8 cellular contexts compared by ENCODE assay signal in the genomic region with DNA sequence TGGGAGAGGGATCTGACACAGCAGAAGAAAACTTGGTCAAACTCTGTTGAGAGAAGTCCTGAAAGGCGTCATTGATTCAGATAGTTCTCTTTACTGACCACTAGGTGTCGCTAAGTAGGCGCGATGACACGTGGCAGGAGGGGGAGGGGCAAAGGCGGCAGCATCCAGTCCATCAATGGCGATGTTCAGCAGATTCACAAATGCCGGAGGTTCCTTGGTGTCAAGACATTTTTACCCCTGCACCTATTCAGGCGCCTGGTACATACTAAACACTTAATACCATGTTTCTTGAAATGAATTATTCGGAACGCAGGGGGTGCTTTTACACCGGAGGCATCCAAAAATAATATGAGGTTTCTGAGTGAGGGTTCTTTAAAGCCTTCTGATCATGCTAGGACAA. TPM values are rescaled to one million over a fixed set of nuclear protein-coding genes. Genes with fewer than 3 reads are reported as not detected.
DNase-seq lines count a peak whose midpoint lies in the region; TF ChIP-seq lines count a peak whose summit lies in the region.

No MANE protein-coding gene starts in this region.

- H3K4me3 ChIP-seq in Peyer's patch = peak overlapping the region in 1 of 4 donors; percentile 10
- H3K4me3 ChIP-seq in fibroblast of pulmonary artery (replicated peaks; ENCODE audit: low read depth, low read length) = no peak overlapping the region
- no peak overlapping the region for H3K4me3 ChIP-seq in neuron (ENCODE audit: low read length)

- no peaks in the 10 kb centered on the region for H3K27me3 ChIP-seq in Peyer's patch
- no peaks in the 10 kb centered on the region for H3K27me3 ChIP-seq in neuron (ENCODE audit: insufficient read depth, low read length)

- H3K4me1 ChIP-seq in Peyer's patch (no peaks in the 10 kb centered on the region), neuron (ENCODE audit: insufficient read depth, low read length) (no peaks in the 10 kb centered on the region)

- peak overlapping the region in 2 of 4 donors; percentile 45 to 82 for H3K27ac ChIP-seq in Peyer's patch

- no peak for TF ChIP-seq POLR2A in Peyer's patch (IDR thresholded peaks at IDR 0.05)

- H3K36me3 ChIP-seq in Peyer's patch (no peaks in the 10 kb centered on the region), neuron (ENCODE audit: insufficient read depth, low read length) (no peaks in the 10 kb centered on the region)

- DNase-seq in COLO668 (lab: John Stamatoyannopoulos, UW; ENCODE audit: unreplicated experiment) (peak; percentile 68), GM20000 (ENCODE audit: low spot score) (peak; percentile 66), HuH-7.5 (ENCODE audit: low spot score) (peak; percentile 20), Peyer's patch (peak; percentile 71 to 91 (median 87)), activated T-cell treated with anti-CD3 and anti-CD28 coated beads for 48 hours (ENCODE audit: low read depth) (peak; percentile 69), fibroblast of pulmonary artery (ENCODE audit: low read depth) (peak; percentile 74), superior temporal gyrus (ENCODE audit: extremely low spot score) (peak; percentile 61)

- H3K9me3 ChIP-seq in Peyer's patch (no peaks in the 10 kb centered on the region), neuron (ENCODE audit: low read length) (no peaks in the 10 kb centered on the region)

- H2AFZ ChIP-seq in neuron (ENCODE audit: low read depth, low read length) = peak overlapping the region; percentile 94

- peak; percentile 65 for TF ChIP-seq CTCF in GM20000 (IDR thresholded peaks at IDR 0.05; ENCODE audit: extremely low read depth, missing control alignments)
- peak; percentile 77 to 83 (median 79) for TF ChIP-seq CTCF in Peyer's patch (IDR thresholded peaks at IDR 0.05)
- TF ChIP-seq CTCF in fibroblast of pulmonary artery (IDR thresholded peaks at IDR 0.05; ENCODE audit: low read length, missing control alignments) = peak; percentile 72

RNA-seq across cellular contexts. Expression of a gene that starts 3.0 kb away (rescaled TPM):
- total RNA-seq in Peyer's patch = 10 to 100 TPM in 1 of 4 donors, 1 to 10 TPM in 3; 1.8 to 46.2 (median 3.4) TPM

RNA-seq across cellular contexts. Expression of a gene that starts 42.3 kb away (rescaled TPM):
- total RNA-seq in Peyer's patch = 10 to 100 TPM in 1 of 4 donors, 1 to 10 TPM in 3; 2.1 to 21.5 (median 4.8) TPM

Comparison
In these comparisons a context has a peak if more than half of its experiments do, and no peak if none do; other contexts are left out.
1. DNase-seq: peak in every context shown above with its lines; median percentile 87 in Peyer's patch; 74 in fibroblast of pulmonary artery; 69 in activated T-cell treated with anti-CD3 and anti-CD28 coated beads for 48 hours; 68 in COLO668; 66 in GM20000; 61 in superior temporal gyrus; 20 in HuH-7.5.